Comparison of ENCODE assay signal across 25 cellular contexts in genomic region chr3:56919797-56920195, GRCh38.
DNase-seq lines count a peak whose midpoint lies in the region; ATAC-seq, FAIRE-seq and TF ChIP-seq lines count a peak whose summit lies in the region.
"Had no signal": no experiment of that assay in that cellular context is flagged by ENCODE, and none has a peak within 500 bp of the region (broad histone marks: within the 10 kb centered on the region; RNA-seq: fewer than 3 reads in every experiment).

No MANE protein-coding gene starts in this region.

- DNase-seq in T-helper 1 cell (no peak), SK-MEL-5 (ENCODE audit: low read depth, low spot score) (peak; percentile 73), GM12878 (ENCODE audit: low read depth, low spot score) (no peak), NOMO-1 (lab: John Stamatoyannopoulos, UW; ENCODE audit: unreplicated experiment in 2 of 2) (no peak)
- no peak for DNase-seq in natural killer cell treated with Interleukin-12 subunit alpha and Interleukin-12 subunit beta and Interleukin-15 and Interleukin-18, amount 100 ng/mL, for 72 hours (ENCODE audit: low spot score)
- DNase-seq: activated CD4-positive, alpha-beta T cell treated with anti-CD3 and anti-CD28 coated beads, Interleukin-2, amount 50 U/mL, for 48 hours; activated T-cell treated with anti-CD3 and anti-CD28 coated beads, Interleukin-2, amount 50 U/mL, for 4 hours; adrenal gland; brain microvascular endothelial cell; Caco-2; endodermal cell; GM23248; kidney glomerular epithelial cell; NCI-H1048; NCI-H2029 treated with DMSO at 0.1 percent for 48 hours; NCI-H345; SIG-M5; stimulated activated CD4-positive, alpha-beta T cell treated with anti-CD3 and anti-CD28 coated beads, Interleukin-4, amount 100 ng/mL, for 24 hours; stomach had no signal

- no peak for TF ChIP-seq RAD21 in GM12878 (IDR thresholded peaks at IDR 0.05; ENCODE audit: insufficient read depth, low read depth, low read length)

- no peak overlapping the region for H2AFZ ChIP-seq in GM12878 (ENCODE audit: control insufficient read depth, low read depth, low read length)
- H2AFZ ChIP-seq: GM23248 had no signal

- no peaks in the 10 kb centered on the region for H3K36me3 ChIP-seq in GM12878 (ENCODE audit: control insufficient read depth in 2 of 2, insufficient read depth in 2 of 2, low read length in 1 of 2)
- H3K36me3 ChIP-seq: adrenal gland, brain microvascular endothelial cell, stomach had no signal

- in situ Hi-C loops in SK-MEL-5 (cut with HindIII; ENCODE audit: low pct_unique_long_range_greater_than_20kb, low sequenced_read_pairs) (no loop called here), GM12878 (cut with MboI) (no loop called here)

- no peak for TF ChIP-seq CTCF in GM12878 (IDR thresholded peaks at IDR 0.05 in 2 of 3, conservative IDR thresholded peaks at IDR 0.05 in 1 of 3; ENCODE audit: control insufficient read depth in 2 of 3, extremely low read depth in 1 of 3, insufficient read depth in 1 of 3, low read depth in 3 of 3, low read length in 3 of 3)

- no peak for TF ChIP-seq EP300 in GM12878 (IDR thresholded peaks at IDR 0.05; ENCODE audit: borderline replicate concordance in 1 of 2, control insufficient read depth in 1 of 2, low read depth in 2 of 2, low read length in 2 of 2)

- 80% methylated on average over 4 of the region's 4 CpGs for WGBS in GM12878 (ENCODE audit: insufficient coverage, insufficient replicate concordance, low lambda C conversion rate, missing lambda C conversion rate)

- SMC1A ChIA-PET in GM12878 (lab: Charles Lee; ENCODE audit: uncharacterized antibody, unreplicated experiment), result no interaction called here

- RAD21 ChIA-PET in GM12878 (lab: Charles Lee; ENCODE audit: unreplicated experiment), result no interaction called here

- no peak for ATAC-seq in GM12878
- ATAC-seq in natural killer cell treated with Interleukin-12 subunit alpha and Interleukin-12 subunit beta and Interleukin-15 and Interleukin-18, amount 100 ng/mL, for 72 hours, result no peak
- no peak for ATAC-seq in GM18498 (IDR thresholded peaks at IDR 0.05; ENCODE audit: unreplicated experiment)
- ATAC-seq in SK-N-SH treated with all-trans-retinoic acid at 6 μM for 48 hours, result no peak
- ATAC-seq: activated T-cell treated with anti-CD3 and anti-CD28 coated beads, Interleukin-2, amount 50 U/mL, for 4 hours had no signal

- peak overlapping the region; percentile 17 for H3K27ac Mint-ChIP-seq in T-helper 1 cell treated with Interleukin-12 subunit alpha and Interleukin-12 subunit beta and Interleukin-4 antibody, amounts not matched to agents 30 μg/mL and 1 μg/mL, for 36 hours
- H3K27ac Mint-ChIP-seq in natural killer cell treated with Interleukin-12 subunit alpha and Interleukin-12 subunit beta and Interleukin-15 and Interleukin-18, amount 100 ng/mL, for 72 hours, result peak overlapping the region in 1 of 2 donors; percentile 19
- H3K27ac Mint-ChIP-seq: endodermal cell, type B pancreatic cell had no signal

- H3K9me3 ChIP-seq in GM12878 (replicated peaks; ENCODE audit: control insufficient read depth, insufficient read depth, low read length), result no peaks in the 10 kb centered on the region
- H3K9me3 ChIP-seq: adrenal gland, Caco-2, stomach had no signal

- H3K4me1 Mint-ChIP-seq in T-helper 1 cell treated with Interleukin-12 subunit alpha and Interleukin-12 subunit beta and Interleukin-4 antibody, amounts not matched to agents 30 μg/mL and 1 μg/mL, for 36 hours (ENCODE audit: low read depth), result peaks cover 78% of the 10 kb centered on the region
- H3K4me1 Mint-ChIP-seq in natural killer cell treated with Interleukin-12 subunit alpha and Interleukin-12 subunit beta and Interleukin-15 and Interleukin-18, amount 100 ng/mL, for 72 hours (ENCODE audit: low read depth in 2 of 2), result peaks cover 63 to 84% of the 10 kb centered on the region in 2 donors

- H3K4me2 ChIP-seq in GM12878 (ENCODE audit: control insufficient read depth, insufficient read depth), result no peak overlapping the region

- no peak overlapping the region for H3K9ac ChIP-seq in GM12878 (ENCODE audit: control insufficient read depth, insufficient read depth, low read length)
- H3K9ac ChIP-seq: GM23248 had no signal

- no TSS peak for BruUV-seq in GM12878 (replicated peaks; lab: Mats Ljungman, UMichigan)

- H3K4me1 ChIP-seq in GM12878 (ENCODE audit: control insufficient read depth, insufficient read depth, low read length), result peaks cover 57% of the 10 kb centered on the region
- H3K4me1 ChIP-seq: Caco-2 had no signal

- H3K27me3 ChIP-seq in GM12878 (replicated peaks in 1 of 2; ENCODE audit: control insufficient read depth in 2 of 2, insufficient read depth in 2 of 2, low read length in 1 of 2), result no peaks in the 10 kb centered on the region
- H3K27me3 ChIP-seq: adrenal gland, brain microvascular endothelial cell, stomach had no signal

- POLR2A ChIA-PET in GM12878 (lab: Charles Lee), result no interaction called here

- H3K9me3 Mint-ChIP-seq in T-helper 1 cell treated with Interleukin-12 subunit alpha and Interleukin-12 subunit beta and Interleukin-4 antibody, amounts not matched to agents 30 μg/mL and 1 μg/mL, for 36 hours, result no peaks in the 10 kb centered on the region
- no peaks in the 10 kb centered on the region for H3K9me3 Mint-ChIP-seq in natural killer cell treated with Interleukin-12 subunit alpha and Interleukin-12 subunit beta and Interleukin-15 and Interleukin-18, amount 100 ng/mL, for 72 hours
- H3K9me3 Mint-ChIP-seq: activated T-cell treated with anti-CD3 and anti-CD28 coated beads, Interleukin-2, amount 50 U/mL, for 4 hours; endodermal cell; type B pancreatic cell had no signal

- CTCF ChIA-PET in GM12878 (lab: Yijun Ruan, JAX), result no interaction called here

- no peak overlapping the region for H3K4me3 ChIP-seq in GM12878
- H3K4me3 ChIP-seq: adrenal gland, GM23248, stomach had no signal

- H3K27ac ChIP-seq in GM12878 (ENCODE audit: control insufficient read depth, insufficient read depth), result no peak overlapping the region
- H3K27ac ChIP-seq: 22Rv1, adrenal gland, brain microvascular endothelial cell, GM23248 had no signal

- no peaks in the 10 kb centered on the region for H3K27me3 Mint-ChIP-seq in T-helper 1 cell treated with Interleukin-12 subunit alpha and Interleukin-12 subunit beta and Interleukin-4 antibody, amounts not matched to agents 30 μg/mL and 1 μg/mL, for 36 hours (ENCODE audit: low read depth)
- H3K27me3 Mint-ChIP-seq in natural killer cell treated with Interleukin-12 subunit alpha and Interleukin-12 subunit beta and Interleukin-15 and Interleukin-18, amount 100 ng/mL, for 72 hours, result no peaks in the 10 kb centered on the region
- H3K27me3 Mint-ChIP-seq: type B pancreatic cell had no signal

- H3K79me2 ChIP-seq in GM12878 (ENCODE audit: control insufficient read depth, insufficient read depth, low read length), result no peaks in the 10 kb centered on the region; the same call in 1 of the 2 replicates

- TF ChIP-seq POLR2A in GM12878 (IDR thresholded peaks at IDR 0.05; ENCODE audit: low read depth, low read length), result no peak

- H3K36me3 Mint-ChIP-seq in T-helper 1 cell treated with Interleukin-12 subunit alpha and Interleukin-12 subunit beta and Interleukin-4 antibody, amounts not matched to agents 30 μg/mL and 1 μg/mL, for 36 hours (ENCODE audit: low read depth), result no peaks in the 10 kb centered on the region
- no peaks in the 10 kb centered on the region for H3K36me3 Mint-ChIP-seq in natural killer cell treated with Interleukin-12 subunit alpha and Interleukin-12 subunit beta and Interleukin-15 and Interleukin-18, amount 100 ng/mL, for 72 hours
- H3K36me3 Mint-ChIP-seq: type B pancreatic cell had no signal

- no peak overlapping the region for H3K4me3 Mint-ChIP-seq in T-helper 1 cell treated with Interleukin-12 subunit alpha and Interleukin-12 subunit beta and Interleukin-4 antibody, amounts not matched to agents 30 μg/mL and 1 μg/mL, for 36 hours
- H3K4me3 Mint-ChIP-seq in natural killer cell treated with Interleukin-12 subunit alpha and Interleukin-12 subunit beta and Interleukin-15 and Interleukin-18, amount 100 ng/mL, for 72 hours, result peak overlapping the region; percentile 19
- H3K4me3 Mint-ChIP-seq: activated T-cell treated with anti-CD3 and anti-CD28 coated beads, Interleukin-2, amount 50 U/mL, for 4 hours; endodermal cell; type B pancreatic cell had no signal

- intact Hi-C loops in GM12878 (cut with micrococcal nuclease; ENCODE audit: unreplicated experiment), result loop anchor here (5.0 kb wide), 1 partner anchor 162 kb away; no protein-coding TSS in a partner anchor

- no peaks in the 10 kb centered on the region for H4K20me1 ChIP-seq in GM12878 (ENCODE audit: control insufficient read depth, insufficient read depth)

- FAIRE-seq in GM12878 (lab: Jason Lieb, UNC), result no peak
- FAIRE-seq: colon had no signal

TF ChIP-seq in GM12878, 131 proteins besides CTCF, POLR2A, EP300 and RAD21:
- TF ChIP-seq PML (IDR thresholded peaks at IDR 0.05; ENCODE audit: low read length) (0 out of 2 replicates have a peak, but pooled peaks have one; percentile 6), SREBF1 (IDR thresholded peaks at IDR 0.05; ENCODE audit: low read length) (no peak), ATF2 (IDR thresholded peaks at IDR 0.05; ENCODE audit: low read length) (no peak)

TF ChIP-seq in SK-N-SH treated with all-trans-retinoic acid at 6 μM for 48 hours, 23 proteins besides CTCF, POLR2A, EP300 and RAD21 (continues in another document):
- TF ChIP-seq ZNF70 (CRISPR knock-in tag; IDR thresholded peaks at IDR 0.05), result no peak
- TF ChIP-seq ZNF8 (CRISPR knock-in tag; IDR thresholded peaks at IDR 0.05), result no peak
- TF ChIP-seq ARNTL (CRISPR knock-in tag; IDR thresholded peaks at IDR 0.05; ENCODE audit: borderline replicate concordance, low read depth), result no peak
- no peak for TF ChIP-seq PATZ1 (CRISPR knock-in tag; IDR thresholded peaks at IDR 0.05; ENCODE audit: borderline replicate concordance)
- TF ChIP-seq RARB (CRISPR knock-in tag; IDR thresholded peaks at IDR 0.05), result no peak
- no peak for TF ChIP-seq CSDC2 (CRISPR knock-in tag; IDR thresholded peaks at IDR 0.05)
- TF ChIP-seq BACH2 (CRISPR knock-in tag; IDR thresholded peaks at IDR 0.05; ENCODE audit: borderline replicate concordance), result no peak
- TF ChIP-seq PPARA (CRISPR knock-in tag; IDR thresholded peaks at IDR 0.05; ENCODE audit: borderline replicate concordance), result no peak
- no peak for TF ChIP-seq GLIS3 (CRISPR knock-in tag; IDR thresholded peaks at IDR 0.05)
